2 cellular contexts compared by ENCODE assay signal in genomic region chr2:37809931-37810570, GRCh38.
TF ChIP-seq lines count a peak whose summit lies in the region.

No MANE protein-coding gene starts in this region.

TF ChIP-seq in HepG2, 621 proteins besides CTCF, POLR2A, EP300 and RAD21:
- TF ChIP-seq KAT8 (CRISPR knock-in tag; IDR thresholded peaks at IDR 0.05) (no peak), RFXAP (CRISPR knock-in tag; IDR thresholded peaks at IDR 0.05; ENCODE audit: borderline replicate concordance) (no peak)

TF ChIP-seq in endothelial cell of umbilical vein, 7 proteins besides CTCF, POLR2A, EP300 and RAD21:
- TF ChIP-seq MYC (IDR thresholded peaks at IDR 0.05; ENCODE audit: low read depth, low read length) (no peak), MAX (IDR thresholded peaks at IDR 0.05; ENCODE audit: insufficient read depth, insufficient read length) (no peak), GATA2 (IDR thresholded peaks at IDR 0.05; ENCODE audit: insufficient read depth, insufficient read length, low read depth, low read length) (no peak), FOS (IDR thresholded peaks at IDR 0.05; ENCODE audit: borderline replicate concordance, insufficient read depth, low read length) (no peak), EZH2 (IDR thresholded peaks at IDR 0.05; ENCODE audit: borderline replicate concordance, low read depth, low read length, severe bottlenecking) (no peak), POLR2AphosphoS5 (IDR thresholded peaks at IDR 0.05; ENCODE audit: insufficient read depth, low read depth, low read length) (no peak), JUN (IDR thresholded peaks at IDR 0.05; ENCODE audit: borderline replicate concordance, insufficient read depth, insufficient read length, low read depth) (no peak)
